In genomic region chr2:238574490-238575271, GRCh38 we compare ENCODE assay signal across 24 cellular contexts.
A peak's percentile ranks its signal among the peaks of the same experiment; 100 is the strongest.
DNase-seq lines count a peak whose midpoint lies in the region; ATAC-seq, FAIRE-seq and TF ChIP-seq lines count a peak whose summit lies in the region.
"Had no signal": no experiment of that assay in that cellular context is flagged by ENCODE, and none has a peak within 500 bp of the region (broad histone marks: within the 10 kb centered on the region; RNA-seq: fewer than 3 reads in every experiment).

No MANE protein-coding gene starts in this region.

- no peaks in the 10 kb centered on the region for H3K36me3 ChIP-seq in DND-41 (ENCODE audit: insufficient read depth, low read length)
- no peaks in the 10 kb centered on the region for H3K36me3 ChIP-seq in Loucy (ENCODE audit: insufficient read depth, low read length)
- no peaks in the 10 kb centered on the region for H3K36me3 ChIP-seq in H1 (ENCODE audit: control insufficient read depth in 2 of 4, insufficient read depth in 4 of 4, low read length in 3 of 4)
- no peaks in the 10 kb centered on the region for H3K36me3 ChIP-seq in neural progenitor cell
- H3K36me3 ChIP-seq: MG63, SJSA1 had no signal

- no peak overlapping the region for H3K56ac ChIP-seq in H1 (replicated peaks; ENCODE audit: insufficient read length, low read depth, low read length)

- H3K9ac ChIP-seq in DND-41 (ENCODE audit: low read depth, low read length) (no peak overlapping the region), Loucy (ENCODE audit: low read depth, low read length, poor library complexity, severe bottlenecking) (no peak overlapping the region), H1 (replicated peaks in 1 of 4; ENCODE audit: extremely low read depth in 1 of 4, low read depth in 3 of 4, low read length in 3 of 4) (no peak overlapping the region), neural progenitor cell (no peak overlapping the region)

- H3K9me3 ChIP-seq in DND-41 (ENCODE audit: insufficient read depth, low read length, severe bottlenecking) (no peaks in the 10 kb centered on the region), Loucy (ENCODE audit: insufficient read depth, low read depth, low read length) (no peaks in the 10 kb centered on the region), H1 (ENCODE audit: insufficient read depth in 2 of 2, low read depth in 1 of 2, low read length in 1 of 2) (no peaks in the 10 kb centered on the region; a peak in 1 of 4 replicates), neural progenitor cell (ENCODE audit: low read depth) (no peaks in the 10 kb centered on the region)
- H3K9me3 ChIP-seq: MG63, SJSA1 had no signal

- no peak overlapping the region for H2BK20ac ChIP-seq in H1 (ENCODE audit: low read length)

- no peak overlapping the region for H2BK5ac ChIP-seq in H1 (ENCODE audit: low read depth, low read length)

- H3K18ac ChIP-seq in H1 (ENCODE audit: extremely low read depth, low read length), result no peak overlapping the region

- no peak overlapping the region for H4K8ac ChIP-seq in H1 (ENCODE audit: extremely low read depth, insufficient read depth, low read length)

- H4K91ac ChIP-seq in H1 (replicated peaks; ENCODE audit: insufficient read length, low read length), result no peak overlapping the region

- H3K36me3 Mint-ChIP-seq in neural progenitor cell, result no peaks in the 10 kb centered on the region
- H3K36me3 Mint-ChIP-seq: CD8-positive, alpha-beta memory T cell had no signal

- H3K4ac ChIP-seq in H1 (replicated peaks; ENCODE audit: insufficient read length, low read depth, low read length), result no peak overlapping the region

- H3K27ac ChIP-seq in DND-41 (ENCODE audit: low read length), result no peak overlapping the region
- no peak overlapping the region for H3K27ac ChIP-seq in H1 (ENCODE audit: low read depth, low read length)
- H3K27ac ChIP-seq in neural progenitor cell, result no peak overlapping the region
- H3K27ac ChIP-seq: C4-2B, SJSA1 had no signal

- no peaks in the 10 kb centered on the region for H3K79me2 ChIP-seq in DND-41 (ENCODE audit: insufficient read depth, low read length)
- H3K79me2 ChIP-seq in Loucy (ENCODE audit: insufficient read depth, low read length), result no peaks in the 10 kb centered on the region
- no peaks in the 10 kb centered on the region for H3K79me2 ChIP-seq in H1 (ENCODE audit: control insufficient read depth in 1 of 2, insufficient read depth in 2 of 2, low read length in 2 of 2)
- H3K79me2 ChIP-seq in neural progenitor cell (ENCODE audit: low read depth), result no peaks in the 10 kb centered on the region

- H3K27me3 ChIP-seq in DND-41 (ENCODE audit: insufficient read depth, low read length, poor library complexity), result peaks cover 7% of the 10 kb centered on the region
- H3K27me3 ChIP-seq in Loucy (ENCODE audit: insufficient read depth, low read length, poor library complexity, severe bottlenecking), result no peaks in the 10 kb centered on the region
- no peaks in the 10 kb centered on the region for H3K27me3 ChIP-seq in H1 (replicated peaks in 1 of 4; ENCODE audit: control insufficient read depth in 3 of 4, extremely low read depth in 1 of 4, insufficient read depth in 3 of 4, low read length in 3 of 4)
- peaks cover 6% of the 10 kb centered on the region for H3K27me3 ChIP-seq in neural progenitor cell
- H3K27me3 ChIP-seq: MG63 had no signal

- H3K9me3 Mint-ChIP-seq in neural progenitor cell, result no peaks in the 10 kb centered on the region

- H3K23ac ChIP-seq in H1 (ENCODE audit: insufficient read length), result no peak overlapping the region

- no peaks in the 10 kb centered on the region for H3F3A ChIP-seq in Loucy (ENCODE audit: low read depth)
- H3F3A ChIP-seq in neural progenitor cell (ENCODE audit: low read depth), result no peaks in the 10 kb centered on the region

- H2BK120ac ChIP-seq in H1 (replicated peaks; ENCODE audit: low read depth, low read length), result no peak overlapping the region

- no peak for TF ChIP-seq POLR2A in H1 (IDR thresholded peaks at IDR 0.05; ENCODE audit: control extremely low read depth in 1 of 2, low read depth in 2 of 2, low read length in 2 of 2)

- H3K23me2 ChIP-seq in H1 (ENCODE audit: low read depth, low read length), result no peaks in the 10 kb centered on the region

- WGBS in H1 (ENCODE audit: extremely low coverage in 1 of 2, insufficient coverage in 1 of 2, insufficient read length in 1 of 2, insufficient replicate concordance in 2 of 2, low coverage in 1 of 2, low lambda C conversion rate in 2 of 2, missing lambda C conversion rate in 1 of 2), 2 experiments, result 91% methylated on average over 13 of the region's 17 CpGs; no CpG with 5 or more reads in 1 of the 2 experiments

- no peak overlapping the region for H4K5ac ChIP-seq in H1 (ENCODE audit: insufficient read length, low read depth, low read length)

- no peak for FAIRE-seq in H1 (lab: Jason Lieb, UNC)
- FAIRE-seq: GM18507, H54 had no signal

- H3K79me1 ChIP-seq in H1 (ENCODE audit: low read depth, low read length), result no peaks in the 10 kb centered on the region

- no peak overlapping the region for H3K27ac Mint-ChIP-seq in neural progenitor cell
- H3K27ac Mint-ChIP-seq: CD8-positive, alpha-beta memory T cell had no signal

- H3K4me3 Mint-ChIP-seq in neural progenitor cell, result no peak overlapping the region
- H3K4me3 Mint-ChIP-seq: CD8-positive, alpha-beta memory T cell had no signal

- no peak overlapping the region for H2BK12ac ChIP-seq in H1 (ENCODE audit: low read depth, low read length)

- no peak overlapping the region for H2BK15ac ChIP-seq in H1 (ENCODE audit: low read length)

- H3K4me1 Mint-ChIP-seq in neural progenitor cell, result peaks cover 15% of the 10 kb centered on the region
- H3K4me1 Mint-ChIP-seq: CD8-positive, alpha-beta memory T cell had no signal

- ATAC-seq in DND-41 (ENCODE audit: insufficient read depth, low read depth), result no peak
- no peak for ATAC-seq in HG03097 (IDR thresholded peaks at IDR 0.05; ENCODE audit: low FRiP score, unreplicated experiment)
- ATAC-seq: Right ventricle myocardium inferior had no signal

- H3K4me1 ChIP-seq in DND-41 (ENCODE audit: insufficient read depth, low read length), result no peaks in the 10 kb centered on the region
- H3K4me1 ChIP-seq in Loucy (ENCODE audit: insufficient read depth, low read length, poor library complexity, severe bottlenecking), result no peaks in the 10 kb centered on the region
- H3K4me1 ChIP-seq in H1 (replicated peaks in 1 of 4; ENCODE audit: control insufficient read depth in 3 of 4, insufficient read depth in 4 of 4, low read length in 3 of 4), result no peaks in the 10 kb centered on the region
- H3K4me1 ChIP-seq in neural progenitor cell, result no peaks in the 10 kb centered on the region
- H3K4me1 ChIP-seq: SJSA1 had no signal

- no peak for DNase-seq in DND-41
- DNase-seq in H1 (ENCODE audit: low read depth in 1 of 2, low spot score in 2 of 2), result no peak
- DNase-seq in neural progenitor cell (ENCODE audit: low spot score), result no peak
- DNase-seq in NCI-H1417 treated with DMSO at 0.1 percent for 48 hours (lab: John Stamatoyannopoulos, UW), result no peak
- DNase-seq in AG08395 (ENCODE audit: low spot score), result no peak
- no peak for DNase-seq in NCI-H146 treated with DMSO at 0.1 percent for 48 hours (lab: John Stamatoyannopoulos, UW; ENCODE audit: unreplicated experiment)
- DNase-seq: Calu3; CD8-positive, alpha-beta memory T cell; GDM1; Kasumi-1; MG63; NCI-H1048; NCI-H1436; NCI-H1930; NCI-H345; NCI-H524; NCI-H82 had no signal

- TF ChIP-seq RAD21 in H1 (IDR thresholded peaks at IDR 0.05 in 1 of 2, conservative IDR thresholded peaks at IDR 0.05 in 1 of 2; ENCODE audit: low read depth in 2 of 2, low read length in 2 of 2), result peak; percentile 23 to 34; a peak in 3 of 4 replicates

- H2AK5ac ChIP-seq in H1 (ENCODE audit: low read depth, low read length), result no peak overlapping the region

- POLR2A ChIA-PET in H1 (lab: Charles Lee; ENCODE audit: partially characterized antibody), result no interaction called here

- no peak overlapping the region for H3K14ac ChIP-seq in H1 (ENCODE audit: insufficient read length)

- no peaks in the 10 kb centered on the region for H4K20me1 ChIP-seq in DND-41 (ENCODE audit: insufficient read depth, low read length)
- no peaks in the 10 kb centered on the region for H4K20me1 ChIP-seq in Loucy (ENCODE audit: insufficient read depth, low read length, poor library complexity, severe bottlenecking)
- H4K20me1 ChIP-seq in H1 (replicated peaks in 1 of 2; ENCODE audit: control insufficient read depth in 1 of 2, insufficient read depth in 2 of 2, low read length in 2 of 2), result no peaks in the 10 kb centered on the region
- H4K20me1 ChIP-seq in neural progenitor cell (ENCODE audit: low read depth), result no peaks in the 10 kb centered on the region

- H3K4me3 ChIP-seq in DND-41 (ENCODE audit: low read depth in 1 of 2, low read length in 2 of 2) (no peak overlapping the region), Loucy (ENCODE audit: low read length, poor library complexity, severe bottlenecking) (no peak overlapping the region), H1 (ENCODE audit: extremely low read depth in 1 of 4, insufficient read depth in 2 of 4, low read depth in 3 of 4, low read length in 4 of 4) (no peak overlapping the region), neural progenitor cell (no peak overlapping the region)
- H3K4me3 ChIP-seq: MG63, SJSA1 had no signal

- H3K27me3 Mint-ChIP-seq in neural progenitor cell (ENCODE audit: insufficient read depth, low read depth), result peaks cover 2% of the 10 kb centered on the region

- H3K4me2 ChIP-seq in DND-41 (ENCODE audit: insufficient read depth, low read length), result no peak overlapping the region
- no peak overlapping the region for H3K4me2 ChIP-seq in Loucy (ENCODE audit: low read depth, low read length, poor library complexity, severe bottlenecking)
- H3K4me2 ChIP-seq in H1 (ENCODE audit: insufficient read depth in 1 of 2, low read depth in 2 of 2, low read length in 2 of 2), result no peak overlapping the region
- no peak overlapping the region for H3K4me2 ChIP-seq in neural progenitor cell

- TF ChIP-seq CTCF in DND-41 (IDR thresholded peaks at IDR 0.05; ENCODE audit: borderline replicate concordance, extremely low read depth, low read length, poor library complexity, severe bottlenecking), result peak; percentile 12
- TF ChIP-seq CTCF in Loucy (conservative IDR thresholded peaks at IDR 0.05; ENCODE audit: low read length), result 0 out of 2 replicates have a peak, but pooled peaks have one; percentile 9
- TF ChIP-seq CTCF in H1 (IDR thresholded peaks at IDR 0.05; ENCODE audit: control extremely low read depth in 1 of 3, insufficient read depth in 1 of 3, low read depth in 1 of 3, low read length in 3 of 3), result peak in 2 of 3 experiments; percentile 18 to 22; a peak in 2 of 4 replicates
- peak; percentile 14 for TF ChIP-seq CTCF in neural progenitor cell (IDR thresholded peaks at IDR 0.05)

- H3K9me2 ChIP-seq in Loucy (replicated peaks; ENCODE audit: low read depth, low read length), result no peaks in the 10 kb centered on the region

- CTCF ChIA-PET in H1 (lab: Charles Lee; ENCODE audit: partially characterized antibody), result interaction anchor here (1.3 to 2.2 kb wide), 2 partner anchors 10 to 15 kb away, joined by 4 to 7 read pairs; no protein-coding TSS in a partner anchor

- TF ChIP-seq EP300 in H1 (IDR thresholded peaks at IDR 0.05; ENCODE audit: borderline replicate concordance in 1 of 2, low read depth in 2 of 2, low read length in 2 of 2), result no peak

- no peak overlapping the region for H2AFZ ChIP-seq in DND-41 (ENCODE audit: low read depth, low read length)
- no peak overlapping the region for H2AFZ ChIP-seq in Loucy (ENCODE audit: low read length)
- H2AFZ ChIP-seq in H1 (ENCODE audit: low read length), result no peak overlapping the region
- H2AFZ ChIP-seq in neural progenitor cell (replicated peaks), result no peak overlapping the region
